In the genomic region with DNA sequence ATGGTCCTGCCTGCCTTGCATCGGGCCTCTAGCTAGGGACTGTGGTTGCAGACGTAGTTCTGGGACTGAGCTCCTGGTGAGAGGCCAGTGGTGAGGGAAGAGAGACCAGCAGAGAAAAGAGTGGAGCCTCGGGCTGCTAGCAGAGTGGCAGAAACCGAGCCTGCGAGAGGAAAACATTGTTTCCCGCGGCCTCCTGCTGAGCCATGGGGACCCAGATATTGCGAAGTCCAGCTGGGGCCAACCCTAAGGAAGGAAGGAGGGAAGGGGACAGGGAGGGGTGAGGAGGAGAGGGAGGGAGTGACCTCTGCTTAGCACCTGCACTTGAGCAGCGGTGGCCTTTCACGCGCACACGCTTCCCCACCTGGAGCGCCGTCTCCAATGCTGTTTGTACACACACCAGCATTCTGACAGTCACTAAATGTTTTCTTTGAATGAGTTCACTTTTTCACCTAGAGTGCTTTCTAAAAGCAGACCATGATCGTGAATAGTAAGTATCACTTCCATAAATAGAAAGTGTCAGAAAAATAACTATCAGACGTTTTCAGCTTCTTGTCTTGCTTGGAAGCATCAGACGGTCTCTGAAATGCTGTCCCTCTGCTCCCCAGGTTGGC, we compare ENCODE assay signal across 16 cellular contexts. TPM values are rescaled to one million over a fixed set of nuclear protein-coding genes. Genes with fewer than 3 reads are reported as not detected.
DNase-seq lines count a peak whose midpoint lies in the region; TF ChIP-seq lines count a peak whose summit lies in the region.
"Had no signal": no experiment of that assay in that cellular context is flagged by ENCODE, and none has a peak within 500 bp of the region (broad histone marks: within the 10 kb centered on the region; RNA-seq: fewer than 3 reads in every experiment).

No MANE protein-coding gene starts in this region.

- H4K20me1 ChIP-seq in Karpas-422 (ENCODE audit: insufficient read depth, low read depth, low read length): no peaks in the 10 kb centered on the region

- H3K9ac ChIP-seq in Karpas-422 (ENCODE audit: low read length): no peak overlapping the region
- H3K9ac ChIP-seq: parathyroid adenoma had no signal

- H2AFZ ChIP-seq in Karpas-422 (ENCODE audit: low read length): no peak overlapping the region
- H2AFZ ChIP-seq: parathyroid adenoma, PC-9 had no signal

- no peak for TF ChIP-seq CTCF in neutrophil (IDR thresholded peaks at IDR 0.05)

- no peak overlapping the region for H3K4me2 ChIP-seq in Karpas-422 (ENCODE audit: low read depth, low read length, poor library complexity, severe bottlenecking)
- H3K4me2 ChIP-seq: PC-9 had no signal

- H3K9me3 ChIP-seq in Karpas-422 (ENCODE audit: low read length): no peaks in the 10 kb centered on the region
- H3K9me3 ChIP-seq in neutrophil: no peaks in the 10 kb centered on the region
- H3K9me3 ChIP-seq: tibial artery had no signal

- no peak overlapping the region for H3K27ac ChIP-seq in Karpas-422 (ENCODE audit: low read length)
- H3K27ac ChIP-seq in neutrophil: peak overlapping the region; percentile 20
- H3K27ac ChIP-seq: 22Rv1, parathyroid adenoma, PC-9, tibial artery had no signal

- H3K4me3 ChIP-seq in Karpas-422 (ENCODE audit: low read length) (no peak overlapping the region), neutrophil (ENCODE audit: low read depth in 1 of 2, low read length in 1 of 2) (no peak overlapping the region)
- H3K4me3 ChIP-seq: PC-9, tibial artery had no signal

- H3K9me2 ChIP-seq in Karpas-422 (replicated peaks; ENCODE audit: insufficient read depth, low read length): no peaks in the 10 kb centered on the region

- H3K79me2 ChIP-seq in Karpas-422 (ENCODE audit: low read length): no peaks in the 10 kb centered on the region
- H3K79me2 ChIP-seq: parathyroid adenoma had no signal

- H3K36me3 ChIP-seq in Karpas-422 (ENCODE audit: insufficient read depth, low read length) (no peaks in the 10 kb centered on the region), neutrophil (no peaks in the 10 kb centered on the region)
- H3K36me3 ChIP-seq: tibial artery had no signal

- H3K27me3 ChIP-seq in Karpas-422 (ENCODE audit: low read length): no peaks in the 10 kb centered on the region
- H3K27me3 ChIP-seq in neutrophil: peaks cover 28% of the 10 kb centered on the region

- H3K4me1 ChIP-seq in Karpas-422 (ENCODE audit: low read length) (peaks cover 20% of the 10 kb centered on the region), neutrophil (ENCODE audit: control insufficient read depth in 1 of 2, insufficient read depth in 1 of 2, low read depth in 1 of 2, low read length in 1 of 2) (peaks cover 45% of the 10 kb centered on the region in 2 experiments)
- H3K4me1 ChIP-seq: parathyroid adenoma had no signal

- DNase-seq in DMS53 (lab: John Stamatoyannopoulos, UW) (peak; percentile 48), DMS53 treated with DMSO at 0.1 percent for 48 hours (lab: John Stamatoyannopoulos, UW; ENCODE audit: unreplicated experiment) (no peak), Karpas-422 (peak; percentile 49), mesenteric fat pad (ENCODE audit: low spot score) (no peak), GDM1 (lab: John Stamatoyannopoulos, UW) (no peak)
- DNase-seq: activated CD8-positive, alpha-beta T cell treated with anti-CD3 and anti-CD28 coated beads for 36 hours; left cardiac atrium; NCI-H2081; NCI-H526 treated with DMSO at 0.1 percent for 48 hours; PC-9; stimulated activated CD4-positive, alpha-beta T cell treated with anti-CD3 and anti-CD28 coated beads, Interleukin-4, amount 100 ng/mL, for 24 hours had no signal

RNA-seq across cellular contexts. Expression of gene FNDC10, which starts 2.5 kb away (rescaled TPM):
- 0.14 TPM in 1 of 2 replicates, not detected in the other for total RNA-seq in Karpas-422 (2014; rRNA removed; shearing (Covaris generic); ENCODE audit: low replicate concordance)
- 2.9 TPM for total RNA-seq in mesenteric fat pad
- total RNA-seq: skeletal muscle tissue had no signal

RNA-seq across cellular contexts. Expression of gene MIB2, which starts 12.9 kb away (rescaled TPM):
- total RNA-seq in Karpas-422 (2014; rRNA removed; shearing (Covaris generic); ENCODE audit: low replicate concordance): 24.8 and 54.3 TPM in 2 replicates
- total RNA-seq in mesenteric fat pad: 37.9 TPM

RNA-seq across cellular contexts. Expression of gene SSU72, which starts 27.8 kb away (rescaled TPM):
- total RNA-seq in Karpas-422 (2014; rRNA removed; shearing (Covaris generic); ENCODE audit: low replicate concordance): 70.9 and 80.6 TPM in 2 replicates
- total RNA-seq in mesenteric fat pad: 144 TPM

RNA-seq across cellular contexts. Expression of gene MMP23B, which starts 29.5 kb away (rescaled TPM):
- total RNA-seq in Karpas-422 (2014; rRNA removed; shearing (Covaris generic); ENCODE audit: low replicate concordance): 1.3 and 2.7 TPM in 2 replicates
- 17.2 TPM for total RNA-seq in mesenteric fat pad

RNA-seq across cellular contexts. Expression of gene CDK11B, which starts 56.4 kb away (rescaled TPM):
- total RNA-seq in Karpas-422 (2014; rRNA removed; shearing (Covaris generic); ENCODE audit: low replicate concordance): 11.4 and 16.1 TPM in 2 replicates
- total RNA-seq in mesenteric fat pad: 20.8 TPM

Comparison
In these comparisons a context has a peak if more than half of its experiments do, and no peak if none do; other contexts are left out.
1. DNase-seq: peak in DMS53 (single experiment) and Karpas-422 (single experiment); none in DMS53 treated with DMSO at 0.1 percent for 48 hours (single experiment), mesenteric fat pad (single experiment) and GDM1 (single experiment).